9 cellular contexts compared by ENCODE assay signal in the genomic region with DNA sequence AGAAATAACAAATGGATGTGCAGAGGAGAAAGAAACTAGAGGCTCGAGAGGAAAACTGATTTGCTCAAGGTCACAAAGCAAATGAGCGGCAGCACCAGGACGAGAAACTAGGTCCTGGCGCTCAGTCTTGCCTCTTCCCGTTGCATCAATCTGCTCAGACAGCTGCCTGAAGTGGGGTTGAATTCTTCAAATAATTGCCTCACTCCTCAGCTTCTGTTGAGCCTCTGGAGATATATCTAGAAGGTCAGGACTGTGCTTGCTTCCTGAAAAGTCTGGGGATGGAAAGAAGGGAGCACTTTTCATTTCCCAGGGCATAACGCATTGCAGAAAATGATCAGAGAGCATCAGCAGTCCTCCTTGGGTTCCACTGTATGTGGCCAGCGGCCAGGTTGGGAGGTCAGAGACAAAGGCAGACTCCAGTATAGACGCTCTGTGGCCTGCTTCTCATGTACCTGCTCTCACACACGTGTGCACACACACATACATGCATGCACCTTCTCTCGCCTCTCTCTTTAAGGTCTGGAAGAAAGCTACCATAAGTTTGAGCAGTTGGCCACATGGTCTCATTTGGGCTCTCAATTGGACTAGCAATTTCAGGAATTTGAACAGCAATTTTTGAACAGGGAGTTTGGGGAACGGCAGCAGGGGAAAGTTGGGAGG.
DNase-seq lines count a peak whose midpoint lies in the region; ATAC-seq and TF ChIP-seq lines count a peak whose summit lies in the region.
"Had no signal": no experiment of that assay in that cellular context is flagged by ENCODE, and none has a peak within 500 bp of the region (broad histone marks: within the 10 kb centered on the region; RNA-seq: fewer than 3 reads in every experiment).

No MANE protein-coding gene starts in this region.

- no peaks in the 10 kb centered on the region for H3K9me3 ChIP-seq in OCI-LY1 (ENCODE audit: low read length)
- H3K9me3 ChIP-seq: lower lobe of right lung had no signal

- no peaks in the 10 kb centered on the region for H3K36me3 ChIP-seq in OCI-LY1 (ENCODE audit: insufficient read depth, low read length)
- H3K36me3 ChIP-seq: lower lobe of right lung had no signal

- no peaks in the 10 kb centered on the region for H3K79me2 ChIP-seq in OCI-LY1 (ENCODE audit: insufficient read depth, low read length)

- no peak overlapping the region for H2AFZ ChIP-seq in OCI-LY1 (ENCODE audit: low read length)

- no peaks in the 10 kb centered on the region for H3K9me2 ChIP-seq in OCI-LY1 (ENCODE audit: low read depth, low read length)

- no peaks in the 10 kb centered on the region for H3K27me3 ChIP-seq in OCI-LY1 (ENCODE audit: insufficient read depth, low read length)

- H3K27ac ChIP-seq in OCI-LY1 (ENCODE audit: low read depth, low read length, poor library complexity, severe bottlenecking), result peak overlapping the region; percentile 95
- H3K27ac ChIP-seq: lower lobe of right lung had no signal

- no peaks in the 10 kb centered on the region for H4K20me1 ChIP-seq in OCI-LY1 (ENCODE audit: insufficient read depth, low read length)

- DNase-seq in myocyte (ENCODE audit: low read depth), result peak; percentile 50
- no peak for DNase-seq in NCI-H128 (lab: John Stamatoyannopoulos, UW; ENCODE audit: unreplicated experiment)
- DNase-seq in central memory CD4-positive, alpha-beta T cell, result no peak
- no peak for DNase-seq in AML-193 (lab: John Stamatoyannopoulos, UW)
- no peak for DNase-seq in NCI-H510A treated with DMSO at 0.1 percent for 48 hours (lab: John Stamatoyannopoulos, UW)
- DNase-seq: lower lobe of right lung had no signal

- peaks cover 90% of the 10 kb centered on the region for H3K4me1 ChIP-seq in OCI-LY1 (ENCODE audit: insufficient read depth, low read length, severe bottlenecking)

- peaks cover 15% of the 10 kb centered on the region; the same call in 1 of the 2 replicates for H3F3A ChIP-seq in OCI-LY1 (ENCODE audit: insufficient read depth, low read length)

- peak overlapping the region; percentile 76; the same call in 1 of the 2 replicates for H3K9ac ChIP-seq in OCI-LY1 (ENCODE audit: low read length)

- peak; percentile 19 for ATAC-seq in GM18873 (IDR thresholded peaks at IDR 0.05; ENCODE audit: low FRiP score, unreplicated experiment)
- peak; percentile 7 for ATAC-seq in HG02759 (IDR thresholded peaks at IDR 0.05; ENCODE audit: unreplicated experiment)

- no peak for TF ChIP-seq CTCF in OCI-LY1 (IDR thresholded peaks at IDR 0.05; ENCODE audit: low read length)

- no peak overlapping the region for H3K4me3 ChIP-seq in OCI-LY1 (ENCODE audit: low read depth, low read length, poor library complexity, severe bottlenecking)
- H3K4me3 ChIP-seq: lower lobe of right lung had no signal

- H3K4me2 ChIP-seq in OCI-LY1 (ENCODE audit: low read length), result peak overlapping the region; percentile 68
